Comparison of ENCODE assay signal across 8 cellular contexts in genomic region chr22:44667829-44668189, GRCh38. TPM values are rescaled to one million over a fixed set of nuclear protein-coding genes. Genes with fewer than 3 reads are reported as not detected.
A peak's percentile ranks its signal among the peaks of the same experiment; 100 is the strongest.
DNase-seq lines count a peak whose midpoint lies in the region; ATAC-seq, FAIRE-seq and TF ChIP-seq lines count a peak whose summit lies in the region.

No MANE protein-coding gene starts in this region.

- no peak for ATAC-seq in GM19455 (IDR thresholded peaks at IDR 0.05; ENCODE audit: unreplicated experiment)

- H3K36me3 ChIP-seq in PC-9 (ENCODE audit: low read depth) (no peaks in the 10 kb centered on the region), liver (ENCODE audit: control insufficient read depth in 4 of 4, insufficient read depth in 3 of 4, low read depth in 1 of 4, low read length in 3 of 4) (no peaks in the 10 kb centered on the region)

- no peaks in the 10 kb centered on the region for H3K4me1 ChIP-seq in PC-9 (replicated peaks; ENCODE audit: insufficient read depth)
- peaks cover 0 to 10% (median 4%) of the 10 kb centered on the region in 4 donors for H3K4me1 ChIP-seq in liver (ENCODE audit: control insufficient read depth in 4 of 4, insufficient read depth in 4 of 4, low read length in 3 of 4)

- H3K27ac ChIP-seq in PC-9 (no peak overlapping the region), liver (ENCODE audit: low read depth in 1 of 2, low read length in 2 of 2) (peak overlapping the region; percentile 60 to 81)

- TF ChIP-seq CTCF in PC-9 (conservative IDR thresholded peaks at IDR 0.05) (no peak), liver (IDR thresholded peaks at IDR 0.05; ENCODE audit: low read depth, low read length, missing input control) (no peak)

- DNase-seq in PC-9: no peak
- peak; percentile 65 for DNase-seq in activated naive CD4-positive, alpha-beta T cell treated with Interleukin-2 at 50 U/mL for 16 hours
- DNase-seq in stimulated activated CD8-positive, alpha-beta memory T cell treated with anti-CD3 and anti-CD28 coated beads, Interleukin-7, amount 100 ng/mL, for 4 hours (ENCODE audit: low read depth in 2 of 2): peak; percentile 45 to 53
- no peak for DNase-seq in ureter (ENCODE audit: low spot score)
- no peak for DNase-seq in medulla oblongata (ENCODE audit: extremely low spot score)
- DNase-seq in urothelium cell line (ENCODE audit: low spot score): no peak

- peak overlapping the region in 1 of 2 donors; percentile 7 for H3K9ac ChIP-seq in liver (ENCODE audit: low read depth in 1 of 2, low read length in 2 of 2)

- intact Hi-C loops in PC-9 (cut with micrococcal nuclease; ENCODE audit: unreplicated experiment): no loop called here

- H3K27me3 ChIP-seq in PC-9 (ENCODE audit: insufficient read depth, low read depth): peaks cover 65% of the 10 kb centered on the region
- H3K27me3 ChIP-seq in liver (ENCODE audit: control insufficient read depth in 4 of 4, insufficient read depth in 4 of 4, low read length in 3 of 4): peaks cover 0 to 9% (median under 1%) of the 10 kb centered on the region in 4 donors

- H3K9me2 ChIP-seq in PC-9 (ENCODE audit: insufficient read depth): no peaks in the 10 kb centered on the region

- WGBS in liver: 45% methylated on average over 8 of the region's 8 CpGs

- no peaks in the 10 kb centered on the region for H3K9me3 ChIP-seq in PC-9 (ENCODE audit: insufficient read depth, low read depth)
- H3K9me3 ChIP-seq in liver (ENCODE audit: control insufficient read depth in 4 of 4, low read length in 3 of 4): no peaks in the 10 kb centered on the region

- POLR2A ChIA-PET in PC-9 (lab: Charles Lee; ENCODE audit: unreplicated experiment): no interaction called here

- peak overlapping the region; percentile 71 for H3K4me2 ChIP-seq in PC-9

- no peaks in the 10 kb centered on the region for H3K79me2 ChIP-seq in PC-9 (ENCODE audit: low read depth)

- FAIRE-seq in urothelium cell line (lab: Jason Lieb, UNC): no peak

- CTCF ChIA-PET in PC-9 (lab: Charles Lee): no interaction called here

- H3K4me3 ChIP-seq in PC-9 (no peak overlapping the region), liver (ENCODE audit: low read depth in 1 of 3, low read length in 3 of 3) (peak overlapping the region in 1 of 3 donors; percentile 60)

- H3F3A ChIP-seq in PC-9 (ENCODE audit: insufficient read depth, low read depth): peaks cover 13% of the 10 kb centered on the region; the same call in 1 of the 2 replicates

- no TSS peak for BruUV-seq in PC-9 (replicated peaks; lab: Mats Ljungman, UMichigan)

- H2AFZ ChIP-seq in PC-9: no peak overlapping the region

- no peaks in the 10 kb centered on the region; the same call in 1 of the 2 replicates for H4K20me1 ChIP-seq in PC-9 (ENCODE audit: insufficient read depth)

- no peak for TF ChIP-seq RAD21 in liver (IDR thresholded peaks at IDR 0.05)

TF ChIP-seq in liver, 16 proteins besides CTCF, POLR2A, EP300 and RAD21:
- no peak for TF ChIP-seq SP1 (IDR thresholded peaks at IDR 0.05)
- no peak for TF ChIP-seq FOXA2 (IDR thresholded peaks at IDR 0.05)
- TF ChIP-seq HNF4A (conservative IDR thresholded peaks at IDR 0.05): no peak
- no peak for TF ChIP-seq GABPA (IDR thresholded peaks at IDR 0.05 in 1 of 2, conservative IDR thresholded peaks at IDR 0.05 in 1 of 2)
- TF ChIP-seq MAX (IDR thresholded peaks at IDR 0.05): no peak
- TF ChIP-seq FOXA1 (IDR thresholded peaks at IDR 0.05): no peak
- TF ChIP-seq ZBTB33 (IDR thresholded peaks at IDR 0.05): no peak
- no peak for TF ChIP-seq YY1 (IDR thresholded peaks at IDR 0.05)
- no peak for TF ChIP-seq RXRA (IDR thresholded peaks at IDR 0.05)
- TF ChIP-seq EGR1 (IDR thresholded peaks at IDR 0.05; ENCODE audit: low read depth in 2 of 2): no peak
- no peak for TF ChIP-seq JUND (IDR thresholded peaks at IDR 0.05)
- no peak for TF ChIP-seq ATF3 (IDR thresholded peaks at IDR 0.05)
- TF ChIP-seq REST (IDR thresholded peaks at IDR 0.05): no peak

RNA-seq across cellular contexts. Expression of gene PRR5, which starts 34.2 kb away (rescaled TPM):
- total RNA-seq in PC-9 (2021) (22.1 and 27.3 TPM in 2 replicates), liver (10 to 100 TPM; 20.5 to 49.1 TPM), ureter (27.6 TPM)
- 10 to 100 TPM; 11.5 to 18.1 TPM for polyA plus RNA-seq in liver

Comparison
In these comparisons a context has a peak if more than half of its experiments do, and no peak if none do; other contexts are left out.
1. DNase-seq: peak in activated naive CD4-positive, alpha-beta T cell treated with Interleukin-2 at 50 U/mL for 16 hours (single experiment) and stimulated activated CD8-positive, alpha-beta memory T cell treated with anti-CD3 and anti-CD28 coated beads, Interleukin-7, amount 100 ng/mL, for 4 hours (2 of 2); none in PC-9 (0 of 2), ureter (single experiment), medulla oblongata (single experiment) and urothelium cell line (single experiment).